In the genomic region with DNA sequence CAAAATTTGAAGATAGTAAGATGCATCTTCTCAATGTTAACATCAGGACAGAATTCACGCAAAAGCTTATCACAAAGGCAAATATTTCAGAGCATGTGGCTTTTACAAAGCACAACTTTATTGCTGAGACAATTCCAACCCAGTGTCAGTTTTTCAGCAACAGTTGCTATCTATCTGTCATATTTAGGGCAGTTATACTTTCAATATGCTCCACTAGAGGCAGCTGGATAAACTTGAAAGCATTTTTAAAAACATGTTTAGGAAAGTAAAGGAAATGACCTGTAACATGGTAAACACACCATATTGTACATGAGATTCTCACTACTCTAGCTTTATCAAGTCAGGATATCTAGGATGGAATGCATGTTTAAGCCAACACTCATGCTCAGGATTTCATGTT, we compare ENCODE assay signal across 19 cellular contexts.
"Had no signal": no experiment of that assay in that cellular context is flagged by ENCODE, and none has a peak within 500 bp of the region (broad histone marks: within the 10 kb centered on the region; RNA-seq: fewer than 3 reads in every experiment).

No MANE protein-coding gene starts in this region.

- H3K4me1 ChIP-seq: gastrocnemius medialis, psoas muscle, right lobe of liver, stomach had no signal

- H3K4me2 ChIP-seq: smooth muscle cell had no signal

- H3K9me3 ChIP-seq: gastrocnemius medialis, ovary, psoas muscle, right lobe of liver, stomach had no signal

- H3K36me3 ChIP-seq: brain microvascular endothelial cell, gastrocnemius medialis, ovary, right lobe of liver, stomach had no signal

- H3K27ac ChIP-seq: brain microvascular endothelial cell, gastrocnemius medialis, ovary, psoas muscle, right lobe of liver, stomach had no signal

- H3K4me3 ChIP-seq: gastrocnemius medialis, ovary, psoas muscle, right lobe of liver, smooth muscle cell, stomach had no signal

- H3K27me3 ChIP-seq: brain microvascular endothelial cell, gastrocnemius medialis, ovary, right lobe of liver, stomach had no signal

- ATAC-seq: activated CD8-positive, alpha-beta T cell treated with anti-CD3 and anti-CD28 coated beads for 36 hours; esophagus mucosa; gastrocnemius medialis; naive thymus-derived CD8-positive, alpha-beta T cell; psoas muscle; right lobe of liver; T-cell had no signal

- DNase-seq: activated CD4-positive, alpha-beta T cell treated with anti-CD3 and anti-CD28 coated beads, Interleukin-2, amount 10 ng/mL, durations not matched to agents 24 days and 14 days; activated CD8-positive, alpha-beta T cell treated with anti-CD3 and anti-CD28 coated beads for 36 hours; activated naive CD4-positive, alpha-beta T cell treated with Interleukin-2 at 50 U/mL for 16 hours; activated naive CD8-positive, alpha-beta T cell treated with anti-CD3 and anti-CD28 coated beads, Interleukin-2, amount 10 ng/mL, durations not matched to agents 7 days and 5 days; activated T-cell treated with anti-CD3 and anti-CD28 coated beads, Interleukin-2, amount 50 U/mL, for 24 hours; brain microvascular endothelial cell; effector CD4-positive, alpha-beta T cell; gastrocnemius medialis; head of caudate nucleus; kidney glomerular epithelial cell; naive thymus-derived CD8-positive, alpha-beta T cell; ovary; psoas muscle; right lobe of liver; stimulated activated CD4-positive, alpha-beta T cell treated with anti-CD3 and anti-CD28 coated beads, Interleukin-4, amount 100 ng/mL, for 1 hour; stomach; T-cell had no signal
